ENCODE assay signal across 13 cellular contexts in the genomic region with DNA sequence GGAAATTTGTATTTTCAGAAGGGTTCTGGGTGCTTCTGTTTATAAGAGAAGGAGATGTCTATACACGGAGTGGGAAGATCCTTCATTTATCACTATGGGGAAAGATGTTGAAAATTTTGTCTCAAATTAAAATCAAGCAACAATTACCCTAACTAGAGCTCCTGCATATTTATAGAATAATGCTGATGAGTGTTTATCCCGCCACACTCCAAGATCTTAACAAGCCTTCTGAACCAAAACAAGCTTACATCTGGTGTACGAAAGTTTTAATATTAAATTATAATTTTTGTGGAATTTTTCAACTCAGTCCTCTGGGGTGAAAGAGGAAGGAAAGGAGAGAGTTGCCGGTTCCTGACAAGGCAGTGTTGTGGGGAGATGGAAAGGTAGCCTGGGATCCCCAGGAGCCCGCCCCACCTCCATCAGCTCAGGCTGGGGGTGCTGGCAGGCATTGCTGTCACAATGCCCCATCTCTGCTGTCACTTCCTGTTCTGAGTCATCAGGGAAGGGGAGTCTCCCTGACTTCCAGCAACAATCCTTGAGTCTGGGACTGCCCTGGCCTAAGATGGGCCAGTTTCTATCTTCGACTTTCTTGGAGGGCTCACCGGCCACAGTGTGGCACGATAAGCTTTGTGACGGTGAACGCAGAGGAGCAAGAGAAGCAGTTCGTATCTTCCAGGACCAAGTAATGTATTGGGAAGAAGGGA.
DNase-seq lines count a peak whose midpoint lies in the region; ATAC-seq and TF ChIP-seq lines count a peak whose summit lies in the region.
"Had no signal": no experiment of that assay in that cellular context is flagged by ENCODE, and none has a peak within 500 bp of the region (broad histone marks: within the 10 kb centered on the region; RNA-seq: fewer than 3 reads in every experiment).

No MANE protein-coding gene starts in this region.

- no peak overlapping the region for H3K9ac ChIP-seq in endodermal cell (ENCODE audit: extremely low read depth, low read length, poor library complexity, severe bottlenecking)

- H3K9me3 Mint-ChIP-seq in CD8-positive, alpha-beta memory T cell: no peaks in the 10 kb centered on the region
- H3K9me3 Mint-ChIP-seq in nephron progenitor cell (peaks cover 29% of the 10 kb centered on the region), endodermal cell (no peaks in the 10 kb centered on the region)
- H3K9me3 Mint-ChIP-seq: activated CD4-positive, alpha-beta T cell treated with anti-CD3 and anti-CD28 coated beads, Interleukin-2, amount 10 ng/mL, durations not matched to agents 7 days and 5 days had no signal

- 75 to 83% methylated on average over 4 to 8 of the region's 11 CpGs for WGBS in endodermal cell (ENCODE audit: insufficient coverage in 1 of 2, insufficient read length in 1 of 2), 2 experiments

- no peaks in the 10 kb centered on the region for H3K4me1 Mint-ChIP-seq in CD8-positive, alpha-beta memory T cell
- H3K4me1 Mint-ChIP-seq in nephron progenitor cell (peaks cover 61% of the 10 kb centered on the region), endodermal cell (no peaks in the 10 kb centered on the region)
- H3K4me1 Mint-ChIP-seq: activated CD4-positive, alpha-beta T cell treated with anti-CD3 and anti-CD28 coated beads, Interleukin-2, amount 10 ng/mL, durations not matched to agents 7 days and 5 days had no signal

- no peaks in the 10 kb centered on the region for H3K4me1 ChIP-seq in CD8-positive, alpha-beta memory T cell (ENCODE audit: insufficient read depth, low read length)
- H3K4me1 ChIP-seq in endodermal cell (ENCODE audit: control insufficient read depth, insufficient read depth, low read length): peaks cover 3% of the 10 kb centered on the region
- H3K4me1 ChIP-seq: HAP-1 had no signal

- ATAC-seq in esophagus mucosa (peak; percentile 72), HG02571 (IDR thresholded peaks at IDR 0.05; ENCODE audit: unreplicated experiment) (no peak)
- no peak for ATAC-seq in activated CD4-positive, CD25-positive, alpha-beta regulatory T cell treated with anti-CD3 and anti-CD28 coated beads, Interleukin-2, amount 50 U/mL, for 24 hours

- peak overlapping the region; percentile 21 for H3K27ac ChIP-seq in CD8-positive, alpha-beta memory T cell (ENCODE audit: low read depth, low read length)
- H3K27ac ChIP-seq in endodermal cell (ENCODE audit: low read depth, low read length): no peak overlapping the region

- no peaks in the 10 kb centered on the region for H3K27me3 ChIP-seq in CD8-positive, alpha-beta memory T cell (ENCODE audit: insufficient read depth, low read length, poor library complexity, severe bottlenecking)
- no peaks in the 10 kb centered on the region for H3K27me3 ChIP-seq in endodermal cell (ENCODE audit: control insufficient read depth, insufficient read depth, low read length, poor library complexity, severe bottlenecking)

- no peak overlapping the region for H3K4me3 Mint-ChIP-seq in CD8-positive, alpha-beta memory T cell
- H3K4me3 Mint-ChIP-seq in nephron progenitor cell (no peak overlapping the region), endodermal cell (no peak overlapping the region)
- H3K4me3 Mint-ChIP-seq: activated CD4-positive, alpha-beta T cell treated with anti-CD3 and anti-CD28 coated beads, Interleukin-2, amount 10 ng/mL, durations not matched to agents 7 days and 5 days had no signal

- H3K36me3 Mint-ChIP-seq in CD8-positive, alpha-beta memory T cell: peaks cover 9 to 94% (median 18%) of the 10 kb centered on the region in 3 donors
- peaks cover 73% of the 10 kb centered on the region for H3K36me3 Mint-ChIP-seq in nephron progenitor cell (ENCODE audit: low read depth)
- peaks cover 20% of the 10 kb centered on the region for H3K36me3 Mint-ChIP-seq in endodermal cell (ENCODE audit: low read depth)

- DNase-seq in CD8-positive, alpha-beta memory T cell: no peak
- DNase-seq in MV-4-11 (lab: John Stamatoyannopoulos, UW): peak; percentile 2
- DNase-seq in nephron progenitor cell: no peak
- DNase-seq in SHP77 (lab: John Stamatoyannopoulos, UW): no peak
- DNase-seq in endodermal cell: no peak
- DNase-seq: activated CD4-positive, alpha-beta T cell treated with anti-CD3 and anti-CD28 coated beads, Interleukin-2, amount 10 ng/mL, durations not matched to agents 7 days and 5 days; effector CD4-positive, alpha-beta T cell; nucleus accumbens; stimulated activated CD8-positive, alpha-beta memory T cell treated with anti-CD3 and anti-CD28 coated beads, Interleukin-4, amount 100 ng/mL, for 48 hours had no signal

- POLR2A ChIA-PET in CD8-positive, alpha-beta memory T cell (lab: Charles Lee): interaction anchor here (1.2 kb wide), 1 partner anchor 10 kb away, joined by 3 read pairs; no protein-coding TSS in a partner anchor

- CTCF ChIA-PET in CD8-positive, alpha-beta memory T cell (lab: Charles Lee): interaction anchor here (0.8 to 1.7 kb wide), 4 partner anchors 9 to 419 kb away, joined by 3 to 10 read pairs (median 5); no protein-coding TSS in a partner anchor

- H3K36me3 ChIP-seq in CD8-positive, alpha-beta memory T cell (ENCODE audit: insufficient read depth, low read length): peaks cover 67% of the 10 kb centered on the region
- H3K36me3 ChIP-seq in endodermal cell (ENCODE audit: control insufficient read depth, insufficient read depth, low read length): peaks cover 4% of the 10 kb centered on the region

- TF ChIP-seq CTCF in nephron progenitor cell (IDR thresholded peaks at IDR 0.05) (no peak), endodermal cell (conservative IDR thresholded peaks at IDR 0.05) (no peak)

- H3K4me3 ChIP-seq in CD8-positive, alpha-beta memory T cell (ENCODE audit: low read length): no peak overlapping the region
- no peak overlapping the region for H3K4me3 ChIP-seq in endodermal cell (ENCODE audit: low read length)
- H3K4me3 ChIP-seq: HAP-1 had no signal

- no peaks in the 10 kb centered on the region for H3K27me3 Mint-ChIP-seq in CD8-positive, alpha-beta memory T cell
- no peaks in the 10 kb centered on the region for H3K27me3 Mint-ChIP-seq in nephron progenitor cell (ENCODE audit: low read depth, poor library complexity)
- H3K27me3 Mint-ChIP-seq in endodermal cell (ENCODE audit: insufficient read depth): no peaks in the 10 kb centered on the region
- H3K27me3 Mint-ChIP-seq: activated CD4-positive, alpha-beta T cell treated with anti-CD3 and anti-CD28 coated beads, Interleukin-2, amount 10 ng/mL, durations not matched to agents 7 days and 5 days had no signal

- H3K27ac Mint-ChIP-seq in CD8-positive, alpha-beta memory T cell: peak overlapping the region in 6 of 8 donors; percentile 39 to 79 (median 62)
- peak overlapping the region; percentile 75 for H3K27ac Mint-ChIP-seq in nephron progenitor cell
- H3K27ac Mint-ChIP-seq in endodermal cell: no peak overlapping the region
- H3K27ac Mint-ChIP-seq: activated CD4-positive, alpha-beta T cell treated with anti-CD3 and anti-CD28 coated beads, Interleukin-2, amount 10 ng/mL, durations not matched to agents 7 days and 5 days had no signal

- no peaks in the 10 kb centered on the region for H3K9me3 ChIP-seq in CD8-positive, alpha-beta memory T cell (ENCODE audit: low read length)
- no peaks in the 10 kb centered on the region for H3K9me3 ChIP-seq in endodermal cell (ENCODE audit: control insufficient read depth, low read length)
- H3K9me3 ChIP-seq: HAP-1 had no signal
